In the genomic region with DNA sequence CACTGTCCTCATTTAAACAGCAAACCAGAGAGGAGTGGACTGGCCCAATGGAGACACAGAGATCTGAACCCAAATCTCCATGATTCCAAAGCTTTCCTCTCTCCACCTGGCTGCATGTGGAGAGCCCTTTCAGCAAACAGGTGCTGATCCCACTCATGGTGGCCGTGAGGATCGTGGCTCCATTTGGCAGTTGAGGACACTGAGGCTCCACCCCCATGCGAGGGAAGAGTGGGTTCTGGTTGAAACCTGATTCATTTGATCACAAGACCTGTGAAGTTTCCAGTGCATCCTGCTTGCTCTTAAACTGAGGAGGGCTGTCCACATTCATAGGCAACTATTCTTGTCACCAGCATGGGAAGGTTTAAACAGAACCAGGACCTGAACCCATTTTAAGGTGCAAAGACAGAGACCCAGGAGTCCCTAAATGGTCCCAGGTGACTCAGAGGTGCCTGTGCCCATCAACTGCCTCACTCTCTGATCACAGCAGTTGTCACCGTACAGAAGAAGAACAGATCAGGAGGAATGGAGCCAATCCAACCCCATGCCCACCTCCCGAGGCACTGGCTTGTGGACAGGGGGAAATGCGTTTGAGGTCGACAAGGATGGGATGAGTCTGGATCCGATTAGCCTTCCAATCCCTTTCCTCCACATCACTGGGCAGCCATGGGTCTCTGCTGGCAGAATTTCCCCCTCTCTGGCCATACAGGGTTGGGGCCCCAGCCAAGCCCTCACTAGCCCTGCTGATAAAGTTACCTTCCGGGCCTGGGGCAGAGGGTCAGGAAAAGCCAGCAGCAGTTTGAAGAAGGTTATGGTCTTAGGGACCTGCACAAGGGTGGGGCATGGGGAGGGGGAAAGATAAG, we compare ENCODE assay signal across 18 cellular contexts.
"Had no signal": no experiment of that assay in that cellular context is flagged by ENCODE, and none has a peak within 500 bp of the region (broad histone marks: within the 10 kb centered on the region; RNA-seq: fewer than 3 reads in every experiment).

No MANE protein-coding gene starts in this region.

- FAIRE-seq: astrocyte had no signal

- H3K27me3 ChIP-seq: neutrophil, vagina had no signal

- H3K4me1 ChIP-seq: tibial artery, vagina had no signal

- ATAC-seq: activated CD8-positive, alpha-beta memory T cell treated with anti-CD3 and anti-CD28 coated beads, Interleukin-2, amount 10 ng/mL, durations not matched to agents 7 days and 5 days; esophagus mucosa; T-cell had no signal

- H3K36me3 ChIP-seq: neutrophil, tibial artery, vagina had no signal

- H3K4me3 ChIP-seq: tibial artery, vagina had no signal

- H3K27ac ChIP-seq: neutrophil, tibial artery, vagina had no signal

- DNase-seq: activated CD4-positive, alpha-beta memory T cell treated with anti-CD3 and anti-CD28 coated beads for 36 hours; activated CD4-positive, alpha-beta T cell treated with anti-CD3 and anti-CD28 coated beads for 1 hour; activated CD8-positive, alpha-beta memory T cell treated with anti-CD3 and anti-CD28 coated beads, Interleukin-2, amount 10 ng/mL, durations not matched to agents 7 days and 5 days; activated naive CD4-positive, alpha-beta T cell treated with anti-CD3 and anti-CD28 coated beads, Interleukin-2, amount 10 ng/mL, durations not matched to agents 7 days and 5 days; activated T-cell treated with anti-CD3 and anti-CD28 coated beads, Interleukin-2, amount 50 U/mL, for 1 hour; hypothalamus; mesendoderm; naive B cell; stimulated activated CD4-positive, alpha-beta T cell treated with anti-CD3 and anti-CD28 coated beads, Interleukin-15, amount 100 ng/mL, for 24 hours; stimulated activated CD4-positive, alpha-beta T cell treated with anti-CD3 and anti-CD28 coated beads, Interleukin-4, amount 100 ng/mL, for 1 hour; stimulated activated naive CD4-positive, alpha-beta T cell; T-cell; T-helper 9 cell; tibial artery had no signal

- H3K9me3 ChIP-seq: neutrophil, tibial artery, vagina had no signal
